ENCODE assay signal across 14 cellular contexts in genomic region chr7:147981072-147981813, GRCh38.
A peak's percentile ranks its signal among the peaks of the same experiment; 100 is the strongest.
DNase-seq lines count a peak whose midpoint lies in the region; ATAC-seq and TF ChIP-seq lines count a peak whose summit lies in the region.
"Had no signal": no experiment of that assay in that cellular context is flagged by ENCODE, and none has a peak within 500 bp of the region (broad histone marks: within the 10 kb centered on the region; RNA-seq: fewer than 3 reads in every experiment).

No MANE protein-coding gene starts in this region.

- ATAC-seq in GM18498 (IDR thresholded peaks at IDR 0.05; ENCODE audit: unreplicated experiment) (peak; percentile 89), GM19467 (IDR thresholded peaks at IDR 0.05; ENCODE audit: unreplicated experiment) (peak; percentile 61), HG02970 (IDR thresholded peaks at IDR 0.05; ENCODE audit: low FRiP score, unreplicated experiment) (peak; percentile 46), sciatic nerve (no peak), omental fat pad (ENCODE audit: low FRiP score) (no peak)
- ATAC-seq: left cardiac atrium had no signal

- intact Hi-C loops in sciatic nerve (cut with DNase I): no loop called here

- DNase-seq in MV-4-11 (lab: John Stamatoyannopoulos, UW): peak; percentile 46
- DNase-seq in sciatic nerve (ENCODE audit: low spot score): no peak
- DNase-seq in omental fat pad (ENCODE audit: low spot score): no peak
- DNase-seq in COLO829 (ENCODE audit: low spot score): no peak
- DNase-seq in superior temporal gyrus (ENCODE audit: extremely low spot score): no peak
- DNase-seq: activated CD4-positive, alpha-beta T cell treated with anti-CD3 and anti-CD28 coated beads for 4 hours; activated naive CD4-positive, alpha-beta T cell treated with anti-CD3 and anti-CD28 coated beads for 36 hours; HFFc6; left cardiac atrium; NCI-H510A treated with DMSO at 0.1 percent for 48 hours; stimulated activated naive CD4-positive, alpha-beta T cell had no signal

- TF ChIP-seq CTCF in omental fat pad (IDR thresholded peaks at IDR 0.05): no peak

Comparison
In these comparisons a context has a peak if more than half of its experiments do, and no peak if none do; other contexts are left out.
1. ATAC-seq: peak in GM18498 (single experiment), GM19467 (single experiment) and HG02970 (single experiment); none in sciatic nerve (single experiment) and omental fat pad (single experiment).